Comparison of ENCODE assay signal across 29 cellular contexts in genomic region chr4:47050986-47051725, GRCh38. TPM values are rescaled to one million over a fixed set of nuclear protein-coding genes. Genes with fewer than 3 reads are reported as not detected.
DNase-seq lines count a peak whose midpoint lies in the region; ATAC-seq and TF ChIP-seq lines count a peak whose summit lies in the region.
"Had no signal": no experiment of that assay in that cellular context is flagged by ENCODE, and none has a peak within 500 bp of the region (broad histone marks: within the 10 kb centered on the region; RNA-seq: fewer than 3 reads in every experiment).

No MANE protein-coding gene starts in this region.

- peaks cover 47% of the 10 kb centered on the region for H3K4me1 Mint-ChIP-seq in WTC11
- peaks cover 27% of the 10 kb centered on the region for H3K4me1 Mint-ChIP-seq in nephron progenitor cell
- H3K4me1 Mint-ChIP-seq in naive thymus-derived CD4-positive, alpha-beta T cell, result no peaks in the 10 kb centered on the region
- H3K4me1 Mint-ChIP-seq: activated naive CD4-positive, alpha-beta T cell treated with anti-CD3 and anti-CD28 coated beads, Interleukin-2, amount 10 ng/mL, durations not matched to agents 7 days and 5 days; IgD-negative memory B cell; immature natural killer cell had no signal

- H3K4me3 Mint-ChIP-seq in WTC11 (no peak overlapping the region), nephron progenitor cell (no peak overlapping the region)
- H3K4me3 Mint-ChIP-seq in naive thymus-derived CD4-positive, alpha-beta T cell, result no peak overlapping the region
- H3K4me3 Mint-ChIP-seq: activated naive CD4-positive, alpha-beta T cell treated with anti-CD3 and anti-CD28 coated beads, Interleukin-2, amount 10 ng/mL, durations not matched to agents 7 days and 5 days; dendritic cell treated with granulocyte-macrophage colony-stimulating factor and Interleukin-4, amounts not matched to agents 40 ng/mL and 50 ng/mL, for 4 days; IgD-negative memory B cell; immature natural killer cell; T-helper 2 cell treated with Interferon-gamma antibody and Interleukin-4, amounts not matched to agents 5 μg/mL and 100 μg/mL, for 36 hours had no signal

- no peak overlapping the region for H3K4me3 ChIP-seq in naive thymus-derived CD4-positive, alpha-beta T cell (ENCODE audit: low read length)
- H3K4me3 ChIP-seq: A549, heart right ventricle, left ventricle myocardium inferior had no signal

- H3K9me3 Mint-ChIP-seq in WTC11, result peaks cover 6% of the 10 kb centered on the region
- H3K9me3 Mint-ChIP-seq in nephron progenitor cell, result no peaks in the 10 kb centered on the region
- H3K9me3 Mint-ChIP-seq in naive thymus-derived CD4-positive, alpha-beta T cell, result peaks cover 0 to 8% (median 0%) of the 10 kb centered on the region in 11 donors
- H3K9me3 Mint-ChIP-seq: activated naive CD4-positive, alpha-beta T cell treated with anti-CD3 and anti-CD28 coated beads, Interleukin-2, amount 10 ng/mL, durations not matched to agents 7 days and 5 days; dendritic cell treated with granulocyte-macrophage colony-stimulating factor and Interleukin-4, amounts not matched to agents 40 ng/mL and 50 ng/mL, for 4 days; T-helper 2 cell treated with Interferon-gamma antibody and Interleukin-4, amounts not matched to agents 5 μg/mL and 100 μg/mL, for 36 hours had no signal

- CTCF ChIA-PET in WTC11 (lab: Charles Lee), result no interaction called here
- CTCF ChIA-PET in naive thymus-derived CD4-positive, alpha-beta T cell (lab: Charles Lee), result no interaction called here

- POLR2A ChIA-PET in WTC11 (lab: Charles Lee), result no interaction called here
- POLR2A ChIA-PET in naive thymus-derived CD4-positive, alpha-beta T cell (lab: Charles Lee), result no interaction called here

- H3K36me3 Mint-ChIP-seq in WTC11 (no peaks in the 10 kb centered on the region), nephron progenitor cell (ENCODE audit: low read depth) (no peaks in the 10 kb centered on the region)
- H3K36me3 Mint-ChIP-seq in naive thymus-derived CD4-positive, alpha-beta T cell, result no peaks in the 10 kb centered on the region
- H3K36me3 Mint-ChIP-seq: activated naive CD4-positive, alpha-beta T cell treated with anti-CD3 and anti-CD28 coated beads, Interleukin-2, amount 10 ng/mL, durations not matched to agents 7 days and 5 days; IgD-negative memory B cell; immature natural killer cell had no signal

- no peaks in the 10 kb centered on the region for H3K36me3 ChIP-seq in naive thymus-derived CD4-positive, alpha-beta T cell (ENCODE audit: control insufficient read depth in 2 of 3, insufficient read depth in 3 of 3, low read length in 3 of 3)
- H3K36me3 ChIP-seq: heart right ventricle, left ventricle myocardium inferior had no signal

- intact Hi-C loops in naive thymus-derived CD4-positive, alpha-beta T cell (cut with micrococcal nuclease), result no loop called here

- H3K4me1 ChIP-seq in naive thymus-derived CD4-positive, alpha-beta T cell (ENCODE audit: control insufficient read depth in 2 of 2, insufficient read depth in 2 of 2, low read length in 2 of 2), result no peaks in the 10 kb centered on the region
- H3K4me1 ChIP-seq: A549, Caco-2, left ventricle myocardium inferior, parathyroid adenoma had no signal

- ATAC-seq in WTC11 (peak; percentile 34; the same call in 1 of the 2 replicates), HG02588 (IDR thresholded peaks at IDR 0.05; ENCODE audit: unreplicated experiment) (no peak)
- ATAC-seq in naive thymus-derived CD4-positive, alpha-beta T cell, result no peak
- ATAC-seq: A549, heart right ventricle had no signal

- H3K27me3 ChIP-seq in naive thymus-derived CD4-positive, alpha-beta T cell (ENCODE audit: control insufficient read depth in 2 of 2, insufficient read depth in 2 of 2, low read length in 2 of 2), result peaks cover 0 to 5% of the 10 kb centered on the region in 2 donors
- H3K27me3 ChIP-seq: heart right ventricle had no signal

- no peak for TF ChIP-seq CTCF in WTC11 (IDR thresholded peaks at IDR 0.05)
- no peak for TF ChIP-seq CTCF in nephron progenitor cell (IDR thresholded peaks at IDR 0.05)

- no peak overlapping the region for H3K27ac ChIP-seq in naive thymus-derived CD4-positive, alpha-beta T cell (ENCODE audit: low read depth, low read length)
- H3K27ac ChIP-seq: A549, heart right ventricle, left ventricle myocardium inferior, parathyroid adenoma had no signal

- no peaks in the 10 kb centered on the region for H3K9me3 ChIP-seq in naive thymus-derived CD4-positive, alpha-beta T cell (ENCODE audit: control insufficient read depth in 2 of 3, low read length in 3 of 3)
- H3K9me3 ChIP-seq: A549, Caco-2, left ventricle myocardium inferior, SK-N-SH had no signal

- H3K27ac Mint-ChIP-seq in WTC11 (peak overlapping the region; percentile 68), nephron progenitor cell (peak overlapping the region; percentile 95)
- H3K27ac Mint-ChIP-seq in naive thymus-derived CD4-positive, alpha-beta T cell, result no peak overlapping the region
- H3K27ac Mint-ChIP-seq: activated naive CD4-positive, alpha-beta T cell treated with anti-CD3 and anti-CD28 coated beads, Interleukin-2, amount 10 ng/mL, durations not matched to agents 7 days and 5 days; dendritic cell treated with granulocyte-macrophage colony-stimulating factor and Interleukin-4, amounts not matched to agents 40 ng/mL and 50 ng/mL, for 4 days; IgD-negative memory B cell; immature natural killer cell; T-helper 2 cell treated with Interferon-gamma antibody and Interleukin-4, amounts not matched to agents 5 μg/mL and 100 μg/mL, for 36 hours had no signal

- peak; percentile 43 for DNase-seq in Ammon's horn (ENCODE audit: low spot score)
- DNase-seq in WTC11 (ENCODE audit: low spot score), result no peak
- peak; percentile 82 for DNase-seq in foreskin melanocyte
- no peak for DNase-seq in nephron progenitor cell
- DNase-seq in naive thymus-derived CD4-positive, alpha-beta T cell, result no peak
- DNase-seq in SW 1271 (lab: John Stamatoyannopoulos, UW), result no peak
- DNase-seq in COLO668 (lab: John Stamatoyannopoulos, UW; ENCODE audit: unreplicated experiment), result no peak
- DNase-seq: activated naive CD4-positive, alpha-beta T cell treated with anti-CD3 and anti-CD28 coated beads, Interleukin-2, amount 10 ng/mL, durations not matched to agents 7 days and 5 days; amniotic stem cell; Caco-2; DND-41; H7; heart right ventricle; immature natural killer cell; left ventricle myocardium inferior; NCI-H1417; NCI-H2081 treated with DMSO at 0.1 percent for 48 hours; NCI-H82; SK-N-SH had no signal

- H3K27me3 Mint-ChIP-seq in WTC11 (ENCODE audit: low read depth), result no peaks in the 10 kb centered on the region
- H3K27me3 Mint-ChIP-seq in nephron progenitor cell (ENCODE audit: low read depth, poor library complexity), result peaks cover 8% of the 10 kb centered on the region
- peaks cover 1 to 39% (median 24%) of the 10 kb centered on the region in 5 donors for H3K27me3 Mint-ChIP-seq in naive thymus-derived CD4-positive, alpha-beta T cell
- H3K27me3 Mint-ChIP-seq: activated naive CD4-positive, alpha-beta T cell treated with anti-CD3 and anti-CD28 coated beads, Interleukin-2, amount 10 ng/mL, durations not matched to agents 7 days and 5 days had no signal

TF ChIP-seq in WTC11, 78 proteins besides CTCF, POLR2A, EP300 and RAD21:
- TF ChIP-seq ZNF671 (CRISPR knock-in tag; IDR thresholded peaks at IDR 0.05), result no peak
- TF ChIP-seq NR2C2 (CRISPR knock-in tag; IDR thresholded peaks at IDR 0.05), result no peak
- no peak for TF ChIP-seq JUN (CRISPR knock-in tag; IDR thresholded peaks at IDR 0.05)
- TF ChIP-seq EMX1 (CRISPR knock-in tag; IDR thresholded peaks at IDR 0.05), result no peak
- TF ChIP-seq RELA (CRISPR knock-in tag; IDR thresholded peaks at IDR 0.05; ENCODE audit: borderline replicate concordance), result no peak
- no peak for TF ChIP-seq IRF1 (CRISPR knock-in tag; IDR thresholded peaks at IDR 0.05)
- no peak for TF ChIP-seq NFE2L1 (CRISPR knock-in tag; IDR thresholded peaks at IDR 0.05)
- no peak for TF ChIP-seq ESRRA (CRISPR knock-in tag; IDR thresholded peaks at IDR 0.05; ENCODE audit: borderline replicate concordance)
- TF ChIP-seq GRHL2 (CRISPR knock-in tag; IDR thresholded peaks at IDR 0.05; ENCODE audit: insufficient replicate concordance, severe bottlenecking), result no peak
- TF ChIP-seq NFYB (CRISPR knock-in tag; conservative IDR thresholded peaks at IDR 0.05; ENCODE audit: low read depth), result no peak
- TF ChIP-seq ZNF232 (CRISPR knock-in tag; IDR thresholded peaks at IDR 0.05), result no peak
- TF ChIP-seq TCF7 (CRISPR knock-in tag; IDR thresholded peaks at IDR 0.05; ENCODE audit: low read depth), result no peak
- no peak for TF ChIP-seq ETV6 (CRISPR knock-in tag; IDR thresholded peaks at IDR 0.05)
- TF ChIP-seq E2F5 (CRISPR knock-in tag; IDR thresholded peaks at IDR 0.05), result no peak

RNA-seq across cellular contexts. Expression of gene GABRB1, which starts 19.8 kb away (rescaled TPM):
- 0.46 to 0.69 TPM (median 0.66 TPM) in 3 replicates for total RNA-seq in WTC11 (2021)
- not detected for total RNA-seq in naive thymus-derived CD4-positive, alpha-beta T cell
- polyA plus RNA-seq in naive thymus-derived CD4-positive, alpha-beta T cell, result not detected
- total RNA-seq: mononuclear cell, subcutaneous adipose tissue had no signal
- polyA plus RNA-seq: A549, BJ, IgD-negative memory B cell, immature natural killer cell, SK-N-SH, urinary bladder had no signal

RNA-seq across cellular contexts. Expression of gene GABRA4, which starts 57.8 kb away (rescaled TPM):
- 0.20 to 0.53 TPM (median 0.25 TPM) in 3 replicates for total RNA-seq in WTC11 (2021)
- total RNA-seq in naive thymus-derived CD4-positive, alpha-beta T cell, result not detected
- polyA plus RNA-seq in naive thymus-derived CD4-positive, alpha-beta T cell, result not detected
- total RNA-seq: subcutaneous adipose tissue had no signal
- polyA plus RNA-seq: A549, BJ, IgD-negative memory B cell, immature natural killer cell, SK-N-SH, urinary bladder had no signal

Comparison
In these comparisons a context has a peak if more than half of its experiments do, and no peak if none do; other contexts are left out.
1. DNase-seq: peak in Ammon's horn (single experiment) and foreskin melanocyte (single experiment); none in WTC11 (single experiment), nephron progenitor cell (single experiment), naive thymus-derived CD4-positive, alpha-beta T cell (0 of 9), SW 1271 (0 of 2) and COLO668 (single experiment).
2. H3K27ac Mint-ChIP-seq: peak in WTC11 (single experiment) and nephron progenitor cell (single experiment); none in naive thymus-derived CD4-positive, alpha-beta T cell (0 of 9).